ENCODE assay signal across 14 cellular contexts in the genomic region with DNA sequence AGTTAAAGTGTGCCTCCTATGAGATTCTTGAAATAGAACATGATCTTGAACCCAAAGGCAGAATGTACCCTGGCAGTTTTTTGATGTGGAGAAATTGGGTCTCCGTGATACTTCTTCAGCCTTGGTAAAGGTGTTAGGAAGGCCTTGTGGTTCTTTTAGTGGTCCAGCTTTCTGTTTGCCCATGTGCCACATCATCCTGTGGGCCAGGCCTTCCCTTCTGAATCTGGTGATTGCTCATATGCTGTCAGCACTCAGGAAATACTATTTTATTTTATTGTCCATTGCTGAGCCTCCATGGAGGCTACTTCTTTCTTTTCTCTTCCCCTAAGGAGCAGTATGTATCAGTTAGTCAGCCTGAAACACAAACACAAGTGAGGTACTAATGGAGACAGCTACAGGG. TPM values are rescaled to one million over a fixed set of nuclear protein-coding genes. Genes with fewer than 3 reads are reported as not detected.
DNase-seq lines count a peak whose midpoint lies in the region; ATAC-seq lines count a peak whose summit lies in the region.
"Had no signal": no experiment of that assay in that cellular context is flagged by ENCODE, and none has a peak within 500 bp of the region (broad histone marks: within the 10 kb centered on the region; RNA-seq: fewer than 3 reads in every experiment).

No MANE protein-coding gene starts in this region.

- peaks cover 24% of the 10 kb centered on the region for H3K36me3 Mint-ChIP-seq in activated naive CD8-positive, alpha-beta T cell treated with anti-CD3 and anti-CD28 coated beads, Interleukin-2, amount 10 ng/mL, durations not matched to agents 7 days and 5 days
- H3K36me3 Mint-ChIP-seq in activated naive CD8-positive, alpha-beta T cell treated with anti-CD3 and anti-CD28 coated beads for 36 hours, result peaks cover 32% of the 10 kb centered on the region
- peaks cover 16% of the 10 kb centered on the region for H3K36me3 Mint-ChIP-seq in memory B cell
- H3K36me3 Mint-ChIP-seq in stimulated activated memory B cell treated with anti-CD40 and anti-IgM and Interleukin-4, amounts not matched to agents 10 μg/mL and 1 μg/mL and 100 μg/mL, for 72 hours, result peaks cover 13% of the 10 kb centered on the region

- no peak overlapping the region for H3K27ac Mint-ChIP-seq in activated naive CD8-positive, alpha-beta T cell treated with anti-CD3 and anti-CD28 coated beads, Interleukin-2, amount 10 ng/mL, durations not matched to agents 7 days and 5 days
- H3K27ac Mint-ChIP-seq in activated naive CD8-positive, alpha-beta T cell treated with anti-CD3 and anti-CD28 coated beads for 36 hours, result no peak overlapping the region
- H3K27ac Mint-ChIP-seq in memory B cell, result peak overlapping the region; percentile 43
- H3K27ac Mint-ChIP-seq in stimulated activated memory B cell treated with anti-CD40 and anti-IgM and Interleukin-4, amounts not matched to agents 10 μg/mL and 1 μg/mL and 100 μg/mL, for 72 hours, result peak overlapping the region; percentile 36
- H3K27ac Mint-ChIP-seq: CD8-positive, alpha-beta memory T cell had no signal

- H3K4me3 Mint-ChIP-seq in activated naive CD8-positive, alpha-beta T cell treated with anti-CD3 and anti-CD28 coated beads, Interleukin-2, amount 10 ng/mL, durations not matched to agents 7 days and 5 days, result no peak overlapping the region
- H3K4me3 Mint-ChIP-seq in activated naive CD8-positive, alpha-beta T cell treated with anti-CD3 and anti-CD28 coated beads for 36 hours, result no peak overlapping the region
- H3K4me3 Mint-ChIP-seq in memory B cell, result no peak overlapping the region
- H3K4me3 Mint-ChIP-seq in stimulated activated memory B cell treated with anti-CD40 and anti-IgM and Interleukin-4, amounts not matched to agents 10 μg/mL and 1 μg/mL and 100 μg/mL, for 72 hours, result no peak overlapping the region
- H3K4me3 Mint-ChIP-seq: CD8-positive, alpha-beta memory T cell had no signal

- no peaks in the 10 kb centered on the region for H3K27me3 Mint-ChIP-seq in activated naive CD8-positive, alpha-beta T cell treated with anti-CD3 and anti-CD28 coated beads, Interleukin-2, amount 10 ng/mL, durations not matched to agents 7 days and 5 days
- no peaks in the 10 kb centered on the region for H3K27me3 Mint-ChIP-seq in activated naive CD8-positive, alpha-beta T cell treated with anti-CD3 and anti-CD28 coated beads for 36 hours
- H3K27me3 Mint-ChIP-seq in memory B cell, result no peaks in the 10 kb centered on the region
- no peaks in the 10 kb centered on the region for H3K27me3 Mint-ChIP-seq in stimulated activated memory B cell treated with anti-CD40 and anti-IgM and Interleukin-4, amounts not matched to agents 10 μg/mL and 1 μg/mL and 100 μg/mL, for 72 hours

- peaks cover 13% of the 10 kb centered on the region for H3K9me3 Mint-ChIP-seq in activated naive CD8-positive, alpha-beta T cell treated with anti-CD3 and anti-CD28 coated beads, Interleukin-2, amount 10 ng/mL, durations not matched to agents 7 days and 5 days
- H3K9me3 Mint-ChIP-seq in activated naive CD8-positive, alpha-beta T cell treated with anti-CD3 and anti-CD28 coated beads for 36 hours, result peaks cover 28% of the 10 kb centered on the region
- peaks cover 4% of the 10 kb centered on the region for H3K9me3 Mint-ChIP-seq in memory B cell
- H3K9me3 Mint-ChIP-seq in stimulated activated memory B cell treated with anti-CD40 and anti-IgM and Interleukin-4, amounts not matched to agents 10 μg/mL and 1 μg/mL and 100 μg/mL, for 72 hours, result peaks cover 6% of the 10 kb centered on the region

- no peak for DNase-seq in activated naive CD8-positive, alpha-beta T cell treated with anti-CD3 and anti-CD28 coated beads, Interleukin-2, amount 10 ng/mL, durations not matched to agents 7 days and 5 days
- no peak for DNase-seq in activated naive CD8-positive, alpha-beta T cell treated with anti-CD3 and anti-CD28 coated beads for 36 hours
- DNase-seq in memory B cell (ENCODE audit: low spot score in 2 of 2) (no peak), putamen (ENCODE audit: low spot score) (no peak)
- DNase-seq in activated T-cell treated with anti-CD3 and anti-CD28 coated beads, Interleukin-2, amount 50 U/mL, for 48 hours, result no peak
- DNase-seq: 8988T; AML-193; Caco-2; CD8-positive, alpha-beta memory T cell; DND-41; GDM1 had no signal

- ATAC-seq in activated naive CD8-positive, alpha-beta T cell treated with anti-CD3 and anti-CD28 coated beads, Interleukin-2, amount 10 ng/mL, durations not matched to agents 7 days and 5 days (ENCODE audit: low read depth), result peak; percentile 61
- ATAC-seq in memory B cell (ENCODE audit: low read depth) (no peak), GM19023 (IDR thresholded peaks at IDR 0.05; ENCODE audit: unreplicated experiment) (no peak)
- no peak for ATAC-seq in stimulated activated memory B cell treated with anti-CD40 and anti-IgM and Interleukin-4, amounts not matched to agents 10 μg/mL and 1 μg/mL and 100 μg/mL, for 72 hours
- ATAC-seq: HepG2 had no signal

- POLR2A ChIA-PET in activated naive CD8-positive, alpha-beta T cell treated with anti-CD3 and anti-CD28 coated beads, Interleukin-2, amount 10 ng/mL, durations not matched to agents 7 days and 5 days (lab: Charles Lee), result no interaction called here

- peaks cover 18% of the 10 kb centered on the region for H3K4me1 Mint-ChIP-seq in activated naive CD8-positive, alpha-beta T cell treated with anti-CD3 and anti-CD28 coated beads, Interleukin-2, amount 10 ng/mL, durations not matched to agents 7 days and 5 days
- H3K4me1 Mint-ChIP-seq in activated naive CD8-positive, alpha-beta T cell treated with anti-CD3 and anti-CD28 coated beads for 36 hours, result peaks cover 20% of the 10 kb centered on the region
- H3K4me1 Mint-ChIP-seq in memory B cell, result peaks cover 18% of the 10 kb centered on the region
- H3K4me1 Mint-ChIP-seq in stimulated activated memory B cell treated with anti-CD40 and anti-IgM and Interleukin-4, amounts not matched to agents 10 μg/mL and 1 μg/mL and 100 μg/mL, for 72 hours, result peaks cover 24% of the 10 kb centered on the region

RNA-seq across cellular contexts. Expression of gene CCDC141, which starts 52.9 kb away (rescaled TPM):
- 10 to 100 TPM; 11.8 to 15.0 TPM for total RNA-seq in activated naive CD8-positive, alpha-beta T cell treated with anti-CD3 and anti-CD28 coated beads, Interleukin-2, amount 10 ng/mL, durations not matched to agents 7 days and 5 days
- total RNA-seq in activated naive CD8-positive, alpha-beta T cell treated with anti-CD3 and anti-CD28 coated beads for 36 hours, result 1 to 10 TPM; 4.8 to 5.6 TPM
- total RNA-seq: HepG2 had no signal

Comparison
In these comparisons a context has a peak if more than half of its experiments do, and no peak if none do; other contexts are left out.
1. H3K27ac Mint-ChIP-seq: peak in memory B cell (single experiment) and stimulated activated memory B cell treated with anti-CD40 and anti-IgM and Interleukin-4, amounts not matched to agents 10 μg/mL and 1 μg/mL and 100 μg/mL, for 72 hours (single experiment); none in activated naive CD8-positive, alpha-beta T cell treated with anti-CD3 and anti-CD28 coated beads, Interleukin-2, amount 10 ng/mL, durations not matched to agents 7 days and 5 days (single experiment) and activated naive CD8-positive, alpha-beta T cell treated with anti-CD3 and anti-CD28 coated beads for 36 hours (single experiment).